ENCODE assay signal across 9 cellular contexts in genomic region chrX:1661048-1661921, GRCh38. TPM values are rescaled to one million over a fixed set of nuclear protein-coding genes. Genes with fewer than 3 reads are reported as not detected.
DNase-seq lines count a peak whose midpoint lies in the region; ATAC-seq and TF ChIP-seq lines count a peak whose summit lies in the region.
"Had no signal": no experiment of that assay in that cellular context is flagged by ENCODE, and none has a peak within 500 bp of the region (broad histone marks: within the 10 kb centered on the region; RNA-seq: fewer than 3 reads in every experiment).

No MANE protein-coding gene starts in this region.

- intact Hi-C loops in activated CD4-positive, alpha-beta T cell treated with anti-CD3 and anti-CD28 coated beads for 36 hours (cut with DNase I, micrococcal nuclease): loop anchor here (1.0 kb wide), 4 partner anchors 70 to 948 kb away; partner anchors contain the start of genes AKAP17A (in 1 of the 2) and SLC25A6 (in 1 of the 2)

- peak; percentile 93 for DNase-seq in activated CD4-positive, alpha-beta T cell treated with anti-CD3 and anti-CD28 coated beads for 36 hours
- DNase-seq in globus pallidus (ENCODE audit: low spot score) (peak; percentile 63), mesothelial cell of epicardium (ENCODE audit: low spot score in 2 of 2, unreplicated experiment in 2 of 2) (no peak), dedifferentiated amniotic fluid mesenchymal stem cell (ENCODE audit: extremely low spot score) (no peak)
- peak; percentile 51 to 91 for DNase-seq in stimulated activated CD4-positive, alpha-beta T cell treated with anti-CD3 and anti-CD28 coated beads, Interleukin-15, amount 100 ng/mL, for 48 hours (ENCODE audit: low read depth in 2 of 2)

- H3K27me3 Mint-ChIP-seq in activated CD4-positive, alpha-beta T cell treated with anti-CD3 and anti-CD28 coated beads for 36 hours: no peaks in the 10 kb centered on the region
- no peaks in the 10 kb centered on the region for H3K27me3 Mint-ChIP-seq in mesothelial cell of epicardium (ENCODE audit: low read depth)

- TF ChIP-seq CTCF in mesothelial cell of epicardium (IDR thresholded peaks at IDR 0.05; ENCODE audit: unreplicated experiment): no peak

- H3K4me3 Mint-ChIP-seq in activated CD4-positive, alpha-beta T cell treated with anti-CD3 and anti-CD28 coated beads for 36 hours: peak overlapping the region; percentile 79
- H3K4me3 Mint-ChIP-seq in mesothelial cell of epicardium: no peak overlapping the region

- no peaks in the 10 kb centered on the region for H3K9me3 Mint-ChIP-seq in activated CD4-positive, alpha-beta T cell treated with anti-CD3 and anti-CD28 coated beads for 36 hours (ENCODE audit: low read depth)
- peaks cover 4% of the 10 kb centered on the region for H3K9me3 Mint-ChIP-seq in mesothelial cell of epicardium

- ATAC-seq in GM18870 (IDR thresholded peaks at IDR 0.05; ENCODE audit: unreplicated experiment) (peak; percentile 73), HG03135 (IDR thresholded peaks at IDR 0.05; ENCODE audit: unreplicated experiment) (peak; percentile 93), HG03045 (IDR thresholded peaks at IDR 0.05; ENCODE audit: unreplicated experiment) (no peak)
- peak; percentile 86 for ATAC-seq in activated CD4-positive, alpha-beta T cell treated with anti-CD3 and anti-CD28 coated beads for 36 hours

- POLR2A ChIA-PET in activated CD4-positive, alpha-beta T cell treated with anti-CD3 and anti-CD28 coated beads for 36 hours (lab: Charles Lee): no interaction called here

- H3K4me1 Mint-ChIP-seq in activated CD4-positive, alpha-beta T cell treated with anti-CD3 and anti-CD28 coated beads for 36 hours: peaks cover 30% of the 10 kb centered on the region
- peaks cover 14% of the 10 kb centered on the region for H3K4me1 Mint-ChIP-seq in mesothelial cell of epicardium

- H3K36me3 Mint-ChIP-seq in activated CD4-positive, alpha-beta T cell treated with anti-CD3 and anti-CD28 coated beads for 36 hours (ENCODE audit: low read depth): peaks cover 21% of the 10 kb centered on the region
- no peaks in the 10 kb centered on the region for H3K36me3 Mint-ChIP-seq in mesothelial cell of epicardium

- CTCF ChIA-PET in activated CD4-positive, alpha-beta T cell treated with anti-CD3 and anti-CD28 coated beads for 36 hours (lab: Charles Lee): no interaction called here

- H3K27ac Mint-ChIP-seq in activated CD4-positive, alpha-beta T cell treated with anti-CD3 and anti-CD28 coated beads for 36 hours: peak overlapping the region; percentile 92
- no peak overlapping the region for H3K27ac Mint-ChIP-seq in mesothelial cell of epicardium

RNA-seq across cellular contexts. Expression of gene ASMT, which starts 46.4 kb away (rescaled TPM):
- under 1 TPM; 0.51 to 0.82 TPM for total RNA-seq in activated CD4-positive, alpha-beta T cell treated with anti-CD3 and anti-CD28 coated beads for 36 hours
- 0.45 to 0.54 TPM (median 0.51 TPM) in 3 replicates for total RNA-seq in mesothelial cell of epicardium
- total RNA-seq: T-helper 2 cell treated with Interferon-gamma antibody and Interleukin-4, amounts not matched to agents 100 ng/mL and 5 ng/mL, for 36 hours had no signal

Comparison
In these comparisons a context has a peak if more than half of its experiments do, and no peak if none do; other contexts are left out.
1. DNase-seq: peak in activated CD4-positive, alpha-beta T cell treated with anti-CD3 and anti-CD28 coated beads for 36 hours (single experiment), globus pallidus (single experiment) and stimulated activated CD4-positive, alpha-beta T cell treated with anti-CD3 and anti-CD28 coated beads, Interleukin-15, amount 100 ng/mL, for 48 hours (2 of 2); none in mesothelial cell of epicardium (0 of 2) and dedifferentiated amniotic fluid mesenchymal stem cell (single experiment).